ENCODE assay signal across 9 cellular contexts in genomic region chr1:114428083-114428754, GRCh38.
A peak's percentile ranks its signal among the peaks of the same experiment; 100 is the strongest.
DNase-seq lines count a peak whose midpoint lies in the region; ATAC-seq and TF ChIP-seq lines count a peak whose summit lies in the region.
"Had no signal": no experiment of that assay in that cellular context is flagged by ENCODE, and none has a peak within 500 bp of the region (broad histone marks: within the 10 kb centered on the region; RNA-seq: fewer than 3 reads in every experiment).

No MANE protein-coding gene starts in this region.

- POLR2A ChIA-PET in RWPE1 (lab: Yijun Ruan, JAX; ENCODE audit: low non-redundant PET): no interaction called here

- H3K36me3 ChIP-seq in left ventricle myocardium inferior: peaks cover 52% of the 10 kb centered on the region

- no peak for ATAC-seq in right cardiac atrium
- no peak for ATAC-seq in stimulated activated naive B cell treated with anti-CD40 and anti-IgM and Interleukin-4, amounts not matched to agents 10 μg/mL and 1 μg/mL and 100 μg/mL, for 72 hours (replicated peaks)
- no peak for ATAC-seq in stimulated activated naive CD8-positive, alpha-beta T cell treated with anti-CD3 and anti-CD28 coated beads, Interleukin-15, amount 100 ng/mL, for 72 hours
- ATAC-seq in GM21529 (IDR thresholded peaks at IDR 0.05; ENCODE audit: unreplicated experiment): no peak

- no peaks in the 10 kb centered on the region for H3K9me3 ChIP-seq in left ventricle myocardium inferior (replicated peaks)
- H3K9me3 ChIP-seq in right cardiac atrium (ENCODE audit: control insufficient read depth, low read length): no peaks in the 10 kb centered on the region

- H3K27ac Mint-ChIP-seq in type B pancreatic cell: no peak overlapping the region
- no peak overlapping the region for H3K27ac Mint-ChIP-seq in stimulated activated naive B cell treated with anti-CD40 and anti-IgM and Interleukin-4, amounts not matched to agents 10 μg/mL and 1 μg/mL and 100 μg/mL, for 72 hours
- no peak overlapping the region for H3K27ac Mint-ChIP-seq in stimulated activated naive CD8-positive, alpha-beta T cell treated with anti-CD3 and anti-CD28 coated beads, Interleukin-15, amount 100 ng/mL, for 72 hours

- intact Hi-C loops in left ventricle myocardium inferior (cut with micrococcal nuclease): no loop called here
- intact Hi-C loops in right cardiac atrium (cut with DNase I): loop anchor here in 1 of 4 donors (5.0 kb wide), 1 partner anchor 81 kb away; no protein-coding TSS in a partner anchor

- H3K4me3 ChIP-seq in left ventricle myocardium inferior (no peak overlapping the region), right cardiac atrium (ENCODE audit: low read length) (no peak overlapping the region), fibroblast of pulmonary artery (replicated peaks; ENCODE audit: low read depth, low read length) (no peak overlapping the region)

- no peaks in the 10 kb centered on the region for H3K27me3 ChIP-seq in left ventricle myocardium inferior (ENCODE audit: low read depth)
- H3K27me3 ChIP-seq in right cardiac atrium (ENCODE audit: control insufficient read depth, insufficient read depth): no peaks in the 10 kb centered on the region

- DNase-seq in left ventricle myocardium inferior (no peak), right cardiac atrium (no peak), RWPE1 (ENCODE audit: low spot score) (no peak), fibroblast of pulmonary artery (ENCODE audit: low read depth) (peak; percentile 51), type B pancreatic cell (ENCODE audit: extremely low spot score, unreplicated experiment) (no peak)
- DNase-seq in stimulated activated naive B cell treated with anti-CD40 and anti-IgM and Interleukin-4, amounts not matched to agents 10 μg/mL and 1 μg/mL and 100 μg/mL, for 72 hours: no peak
- DNase-seq in stimulated activated naive CD8-positive, alpha-beta T cell treated with anti-CD3 and anti-CD28 coated beads, Interleukin-15, amount 100 ng/mL, for 72 hours: no peak

- TF ChIP-seq CTCF in left ventricle myocardium inferior (IDR thresholded peaks at IDR 0.05; ENCODE audit: borderline replicate concordance) (peak; percentile 59), RWPE1 (conservative IDR thresholded peaks at IDR 0.05; ENCODE audit: low read depth) (peak; percentile 36), fibroblast of pulmonary artery (IDR thresholded peaks at IDR 0.05; ENCODE audit: low read length, missing control alignments) (peak; percentile 53), type B pancreatic cell (conservative IDR thresholded peaks at IDR 0.05) (peak; percentile 67)

- no peaks in the 10 kb centered on the region for H3K9me3 Mint-ChIP-seq in type B pancreatic cell
- no peaks in the 10 kb centered on the region for H3K9me3 Mint-ChIP-seq in stimulated activated naive B cell treated with anti-CD40 and anti-IgM and Interleukin-4, amounts not matched to agents 10 μg/mL and 1 μg/mL and 100 μg/mL, for 72 hours
- H3K9me3 Mint-ChIP-seq in stimulated activated naive CD8-positive, alpha-beta T cell treated with anti-CD3 and anti-CD28 coated beads, Interleukin-15, amount 100 ng/mL, for 72 hours: no peaks in the 10 kb centered on the region

- no peaks in the 10 kb centered on the region for H3K4me1 Mint-ChIP-seq in type B pancreatic cell (ENCODE audit: unreplicated experiment)
- H3K4me1 Mint-ChIP-seq in stimulated activated naive B cell treated with anti-CD40 and anti-IgM and Interleukin-4, amounts not matched to agents 10 μg/mL and 1 μg/mL and 100 μg/mL, for 72 hours: peaks cover 5 to 9% of the 10 kb centered on the region in 2 donors
- no peaks in the 10 kb centered on the region for H3K4me1 Mint-ChIP-seq in stimulated activated naive CD8-positive, alpha-beta T cell treated with anti-CD3 and anti-CD28 coated beads, Interleukin-15, amount 100 ng/mL, for 72 hours

- H3K4me1 ChIP-seq in left ventricle myocardium inferior (peaks cover 23% of the 10 kb centered on the region), right cardiac atrium (ENCODE audit: control insufficient read depth, insufficient read depth, low read length) (no peaks in the 10 kb centered on the region)

- CTCF ChIA-PET in RWPE1 (lab: Yijun Ruan, JAX): interaction anchor here (0.5 to 1.4 kb wide), 12 partner anchors 12 to 644 kb away, joined by 3 to 8 read pairs (median 4); partner anchors contain the start of gene TRIM33

- H3K27me3 Mint-ChIP-seq in type B pancreatic cell: no peaks in the 10 kb centered on the region
- no peaks in the 10 kb centered on the region for H3K27me3 Mint-ChIP-seq in stimulated activated naive B cell treated with anti-CD40 and anti-IgM and Interleukin-4, amounts not matched to agents 10 μg/mL and 1 μg/mL and 100 μg/mL, for 72 hours
- no peaks in the 10 kb centered on the region for H3K27me3 Mint-ChIP-seq in stimulated activated naive CD8-positive, alpha-beta T cell treated with anti-CD3 and anti-CD28 coated beads, Interleukin-15, amount 100 ng/mL, for 72 hours

- H3K4me3 Mint-ChIP-seq in type B pancreatic cell: no peak overlapping the region
- H3K4me3 Mint-ChIP-seq in stimulated activated naive B cell treated with anti-CD40 and anti-IgM and Interleukin-4, amounts not matched to agents 10 μg/mL and 1 μg/mL and 100 μg/mL, for 72 hours: no peak overlapping the region
- no peak overlapping the region for H3K4me3 Mint-ChIP-seq in stimulated activated naive CD8-positive, alpha-beta T cell treated with anti-CD3 and anti-CD28 coated beads, Interleukin-15, amount 100 ng/mL, for 72 hours

- H3K27ac ChIP-seq in left ventricle myocardium inferior (replicated peaks): no peak overlapping the region
- no peak overlapping the region for H3K27ac ChIP-seq in right cardiac atrium (ENCODE audit: low read length)
- no peak overlapping the region for H3K27ac ChIP-seq in RWPE1
- H3K27ac ChIP-seq: KMS-11 had no signal

- WGBS in right cardiac atrium: 71% methylated on average over 1 of the region's 1 CpG

- peaks cover 7% of the 10 kb centered on the region for H3K36me3 Mint-ChIP-seq in type B pancreatic cell
- peaks cover 22 to 31% of the 10 kb centered on the region in 2 donors for H3K36me3 Mint-ChIP-seq in stimulated activated naive B cell treated with anti-CD40 and anti-IgM and Interleukin-4, amounts not matched to agents 10 μg/mL and 1 μg/mL and 100 μg/mL, for 72 hours
